Comparison of ENCODE assay signal across 8 cellular contexts in the genomic region with DNA sequence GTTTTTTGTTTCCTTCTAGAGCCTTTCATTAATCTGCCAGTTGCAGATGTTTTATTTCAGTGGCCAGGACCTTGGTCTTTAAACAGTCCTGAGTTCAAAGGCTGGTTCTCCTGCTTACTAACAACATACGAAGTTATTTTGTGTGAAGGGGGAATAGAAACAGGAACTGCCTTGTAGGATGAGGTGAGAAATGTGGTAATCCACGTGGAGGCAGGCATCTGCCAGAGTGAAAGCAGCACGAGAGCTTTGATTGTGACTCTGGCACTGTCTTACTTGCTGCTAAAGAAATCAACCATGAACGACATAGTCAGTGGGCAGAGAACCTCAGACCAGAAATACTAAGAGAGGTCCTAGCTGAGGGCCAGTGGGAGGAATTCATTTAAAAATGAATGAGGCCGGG. TPM values are rescaled to one million over a fixed set of nuclear protein-coding genes. Genes with fewer than 3 reads are reported as not detected.
DNase-seq lines count a peak whose midpoint lies in the region; ATAC-seq and TF ChIP-seq lines count a peak whose summit lies in the region.

No MANE protein-coding gene starts in this region.

- H3K9me3 ChIP-seq in upper lobe of left lung, result no peaks in the 10 kb centered on the region

- DNase-seq in activated T-cell treated with anti-CD3 and anti-CD28 coated beads, Interleukin-2, amount 50 U/mL, for 24 hours, result no peak
- no peak for DNase-seq in activated T-cell treated with anti-CD3 and anti-CD28 coated beads, Interleukin-2, amount 50 U/mL, for 1 hour
- DNase-seq in SIG-M5 treated with dmso at 0.1 percent for 504 hours (lab: John Stamatoyannopoulos, UW; ENCODE audit: unreplicated experiment), result peak; percentile 88
- DNase-seq in stimulated activated naive CD8-positive, alpha-beta T cell treated with anti-CD3 and anti-CD28 coated beads, Interleukin-15, Interleukin-2, amounts not matched to agents 100 U/mL and 50 U/mL, for 24 hours, result no peak
- no peak for DNase-seq in upper lobe of left lung
- no peak for DNase-seq in activated gamma-delta T cell treated with Interleukin-2 at 50 U/mL for 16 hours
- DNase-seq in foreskin fibroblast, result no peak

- H3K36me3 Mint-ChIP-seq in activated T-cell treated with anti-CD3 and anti-CD28 coated beads, Interleukin-2, amount 50 U/mL, for 24 hours (ENCODE audit: low read depth), result peaks cover 85% of the 10 kb centered on the region

- H3K4me1 Mint-ChIP-seq in activated T-cell treated with anti-CD3 and anti-CD28 coated beads, Interleukin-2, amount 50 U/mL, for 24 hours (ENCODE audit: low read depth), result peaks cover 59% of the 10 kb centered on the region

- no peaks in the 10 kb centered on the region for H3K27me3 ChIP-seq in upper lobe of left lung

- TF ChIP-seq POLR2A in upper lobe of left lung (IDR thresholded peaks at IDR 0.05), result no peak

- peak overlapping the region; percentile 75 for H3K27ac Mint-ChIP-seq in activated T-cell treated with anti-CD3 and anti-CD28 coated beads, Interleukin-2, amount 50 U/mL, for 24 hours

- ATAC-seq in HG02981 (IDR thresholded peaks at IDR 0.05; ENCODE audit: unreplicated experiment) (peak; percentile 64), upper lobe of left lung (ENCODE audit: low FRiP score in 2 of 2) (no peak)
- ATAC-seq in stimulated activated naive CD8-positive, alpha-beta T cell treated with anti-CD3 and anti-CD28 coated beads, Interleukin-15, Interleukin-2, amounts not matched to agents 100 U/mL and 50 U/mL, for 24 hours, result peak; percentile 42

- no peak overlapping the region for H3K4me3 Mint-ChIP-seq in activated T-cell treated with anti-CD3 and anti-CD28 coated beads, Interleukin-2, amount 50 U/mL, for 24 hours

- H3K4me1 ChIP-seq in upper lobe of left lung, result peaks cover 7 to 46% (median 19%) of the 10 kb centered on the region in 4 donors

- peak overlapping the region in 1 of 4 donors; percentile 11 for H3K27ac ChIP-seq in upper lobe of left lung

- peaks cover 10 to 93% (median 45%) of the 10 kb centered on the region in 4 donors for H3K36me3 ChIP-seq in upper lobe of left lung

- 49 to 59% methylated on average over 5 of the region's 5 CpGs for WGBS in upper lobe of left lung, 2 donors

- no peaks in the 10 kb centered on the region for H3K9me3 Mint-ChIP-seq in activated T-cell treated with anti-CD3 and anti-CD28 coated beads, Interleukin-2, amount 50 U/mL, for 24 hours

- H3K4me3 ChIP-seq in upper lobe of left lung (no peak overlapping the region), foreskin fibroblast (ENCODE audit: low read depth in 1 of 2, low read length in 2 of 2) (no peak overlapping the region)

- no peaks in the 10 kb centered on the region for H3K27me3 Mint-ChIP-seq in activated T-cell treated with anti-CD3 and anti-CD28 coated beads, Interleukin-2, amount 50 U/mL, for 24 hours

- no peak for TF ChIP-seq CTCF in upper lobe of left lung (IDR thresholded peaks at IDR 0.05)
- TF ChIP-seq CTCF in foreskin fibroblast (IDR thresholded peaks at IDR 0.05; ENCODE audit: low read depth, low read length), result no peak

- TF ChIP-seq EP300 in upper lobe of left lung (IDR thresholded peaks at IDR 0.05), result no peak

RNA-seq across cellular contexts. Expression of a gene that starts 30.4 kb away (rescaled TPM):
- 100 to 1,000 TPM in 4 of 6 donors, 10 to 100 TPM in 2; 57.9 to 244 (median 105) TPM for total RNA-seq in upper lobe of left lung

RNA-seq across cellular contexts. Expression of a gene that starts 37.1 kb away (rescaled TPM):
- under 1 TPM in 2 of 6 donors, not detected in 4; 0.47 to 0.69 TPM for total RNA-seq in upper lobe of left lung

RNA-seq across cellular contexts. Expression of a gene that starts 41.9 kb away (rescaled TPM):
- total RNA-seq in upper lobe of left lung, result 100 to 1,000 TPM in 5 of 6 donors, 10 to 100 TPM in 1; 82.8 to 205 (median 141) TPM

Comparison
In these comparisons a context has a peak if more than half of its experiments do, and no peak if none do; other contexts are left out.
1. ATAC-seq: peak in HG02981 (single experiment) and stimulated activated naive CD8-positive, alpha-beta T cell treated with anti-CD3 and anti-CD28 coated beads, Interleukin-15, Interleukin-2, amounts not matched to agents 100 U/mL and 50 U/mL, for 24 hours (single experiment); none in upper lobe of left lung (0 of 2).